Comparison of ENCODE assay signal across 13 cellular contexts in the genomic region with DNA sequence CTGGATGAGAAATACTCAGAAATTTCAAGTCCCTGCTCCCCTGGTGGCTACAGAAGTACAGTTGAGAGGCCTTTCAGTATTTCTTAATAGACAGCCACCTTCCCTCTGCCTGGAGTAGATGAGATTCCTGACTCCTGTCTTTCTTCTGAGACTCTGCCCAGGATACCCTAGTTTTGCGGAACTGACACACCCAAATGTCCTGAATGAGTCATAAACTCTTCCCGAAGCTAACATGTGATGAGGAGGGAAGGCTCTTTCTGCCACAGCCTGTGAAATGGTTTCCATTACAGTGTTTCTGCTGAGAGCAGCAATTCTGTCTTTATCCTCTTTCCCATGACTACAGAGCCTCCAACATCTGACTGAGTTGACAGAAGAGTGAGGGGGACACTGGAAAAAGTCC. TPM values are rescaled to one million over a fixed set of nuclear protein-coding genes. Genes with fewer than 3 reads are reported as not detected.
DNase-seq lines count a peak whose midpoint lies in the region; ATAC-seq, FAIRE-seq and TF ChIP-seq lines count a peak whose summit lies in the region.
"Had no signal": no experiment of that assay in that cellular context is flagged by ENCODE, and none has a peak within 500 bp of the region (broad histone marks: within the 10 kb centered on the region; RNA-seq: fewer than 3 reads in every experiment).

No MANE protein-coding gene starts in this region.

- no peaks in the 10 kb centered on the region for H3K79me2 ChIP-seq in keratinocyte (ENCODE audit: control insufficient read depth, insufficient read depth, low read length)

- no CpG with 5 or more reads among the region's 2 CpGs for WGBS in IMR-90 (ENCODE audit: extremely low coverage in 2 of 2, insufficient read length in 1 of 2), 2 experiments

- no peaks in the 10 kb centered on the region for H3K79me1 ChIP-seq in IMR-90 (ENCODE audit: low read depth in 1 of 2, low read length in 2 of 2)

- H3K27me3 ChIP-seq in IMR-90 (ENCODE audit: control insufficient read depth, insufficient read depth, low read length) (no peaks in the 10 kb centered on the region), brain microvascular endothelial cell (replicated peaks) (no peaks in the 10 kb centered on the region), keratinocyte (ENCODE audit: control insufficient read depth, extremely low read depth, insufficient read depth, low read length) (no peaks in the 10 kb centered on the region)
- H3K27me3 ChIP-seq: cardiac muscle cell, sigmoid colon had no signal

- H3K27ac ChIP-seq in IMR-90 (ENCODE audit: insufficient read depth, low read length): no peak overlapping the region
- H3K27ac ChIP-seq in brain microvascular endothelial cell: no peak overlapping the region
- peak overlapping the region; percentile 67 for H3K27ac ChIP-seq in keratinocyte (ENCODE audit: control insufficient read depth, insufficient read depth, low read length)
- H3K27ac ChIP-seq: cardiac muscle cell, sigmoid colon had no signal

- H3K56ac ChIP-seq in IMR-90 (ENCODE audit: extremely low read depth, insufficient read depth, low read length): no peak overlapping the region

- FAIRE-seq in keratinocyte (lab: Jason Lieb, UNC): peak; percentile 90

- no peak overlapping the region; the same call in 1 of the 2 replicates for H4K91ac ChIP-seq in IMR-90 (ENCODE audit: insufficient read depth, low read depth, low read length)

- no peaks in the 10 kb centered on the region for H3K9me1 ChIP-seq in IMR-90 (ENCODE audit: insufficient read depth, low read length)
- no peaks in the 10 kb centered on the region for H3K9me1 ChIP-seq in keratinocyte (ENCODE audit: control insufficient read depth, extremely low read depth, insufficient read depth, low read length)

- H2AFZ ChIP-seq in IMR-90 (replicated peaks; ENCODE audit: low read length, poor library complexity): peak overlapping the region; percentile 70
- peak overlapping the region; percentile 63 for H2AFZ ChIP-seq in keratinocyte (ENCODE audit: control insufficient read depth, low read length)

- peak overlapping the region; percentile 63; the same call in 1 of the 2 replicates for H3K14ac ChIP-seq in IMR-90 (replicated peaks; ENCODE audit: low read depth, low read length)

- no TSS peak for BruUV-seq in IMR-90 (replicated peaks; lab: Mats Ljungman, UMichigan)

- H3K18ac ChIP-seq in IMR-90 (ENCODE audit: low read depth, low read length): peak overlapping the region; percentile 1; the same call in 1 of the 2 replicates

- peak overlapping the region; percentile 76; the same call in 1 of the 2 replicates for H2BK120ac ChIP-seq in IMR-90 (ENCODE audit: low read depth, low read length)

- H3K36me3 ChIP-seq in IMR-90 (ENCODE audit: control insufficient read depth, insufficient read depth, low read length) (no peaks in the 10 kb centered on the region), brain microvascular endothelial cell (replicated peaks) (no peaks in the 10 kb centered on the region), keratinocyte (ENCODE audit: control insufficient read depth in 2 of 2, extremely low read depth in 1 of 2, insufficient read depth in 2 of 2, low read length in 2 of 2) (no peaks in the 10 kb centered on the region)
- H3K36me3 ChIP-seq: cardiac muscle cell, sigmoid colon had no signal

- H2BK5ac ChIP-seq in IMR-90 (ENCODE audit: low read depth, low read length, poor library complexity, severe bottlenecking): no peak overlapping the region

- peak overlapping the region; percentile 78 for H2BK20ac ChIP-seq in IMR-90 (ENCODE audit: low read depth, low read length)

- intact Hi-C loops in IMR-90 (cut with micrococcal nuclease): no loop called here

- in situ Hi-C loops in IMR-90 (cut with MboI; ENCODE audit: low sequenced_read_pairs): no loop called here
- in situ Hi-C loops in brain microvascular endothelial cell (cut with HindIII; ENCODE audit: low pct_ligation_motif_present, low sequenced_read_pairs): no loop called here

- peak overlapping the region; percentile 12; the same call in 1 of the 3 replicates for H2BK15ac ChIP-seq in IMR-90 (ENCODE audit: low read depth, low read length)

- CTCF ChIA-PET in IMR-90 (lab: Yijun Ruan, JAX): no interaction called here
- CTCF ChIA-PET in HEK293T (lab: Yijun Ruan, JAX): no interaction called here

- H4K20me1 ChIP-seq in IMR-90 (ENCODE audit: insufficient read depth, low read length): no peaks in the 10 kb centered on the region
- no peaks in the 10 kb centered on the region for H4K20me1 ChIP-seq in keratinocyte (ENCODE audit: control insufficient read depth, extremely low read depth, insufficient read depth, low read length)

- H4K5ac ChIP-seq in IMR-90 (ENCODE audit: low read depth, low read length): no peak overlapping the region; the same call in 1 of the 2 replicates

- H4K8ac ChIP-seq in IMR-90 (ENCODE audit: low read depth in 2 of 2, low read length in 2 of 2): peak overlapping the region in 1 of 2 experiments; percentile 22; a peak in 2 of 4 replicates

- H3K9ac ChIP-seq in IMR-90 (ENCODE audit: low read depth, low read length) (no peak overlapping the region), keratinocyte (ENCODE audit: control insufficient read depth, extremely low read depth, insufficient read depth, low read length) (no peak overlapping the region)

- dilution Hi-C loops in IMR-90 (cut with HindIII; ENCODE audit: low sequenced_read_pairs, unreplicated experiment): no loop called here
- dilution Hi-C loops in keratinocyte (cut with MboI; ENCODE audit: extremely low pct_ligation_motif_present, low sequenced_read_pairs): no loop called here

- TF ChIP-seq RAD21 in IMR-90 (IDR thresholded peaks at IDR 0.05; ENCODE audit: low read length): no peak

- 0 out of 2 replicates have a peak overlapping the region, but pooled peaks have one; percentile 37 for H3K23ac ChIP-seq in IMR-90 (ENCODE audit: low read depth, low read length)

- peak overlapping the region; percentile 19; the same call in 1 of the 2 replicates for H2AK5ac ChIP-seq in IMR-90 (ENCODE audit: low read depth, low read length)

- no peak for TF ChIP-seq POLR2A in IMR-90 (IDR thresholded peaks at IDR 0.05; ENCODE audit: low read depth, low read length)

- H3K9me3 ChIP-seq in IMR-90 (ENCODE audit: control insufficient read depth, insufficient read depth, low read length): no peaks in the 10 kb centered on the region
- peaks cover under 1% of the 10 kb centered on the region for H3K9me3 ChIP-seq in keratinocyte (ENCODE audit: control insufficient read depth, low read depth, low read length)
- H3K9me3 ChIP-seq: sigmoid colon had no signal

- peak overlapping the region; percentile 70 for H3K4ac ChIP-seq in IMR-90 (ENCODE audit: low read depth, low read length)

- H2AK9ac ChIP-seq in IMR-90 (replicated peaks; ENCODE audit: low read depth, low read length, poor library complexity): no peak overlapping the region

- ATAC-seq in IMR-90 (ENCODE audit: low read depth) (peak; percentile 10; the same call in 1 of the 2 replicates), GM18498 (IDR thresholded peaks at IDR 0.05; ENCODE audit: unreplicated experiment) (no peak), GM18909 (IDR thresholded peaks at IDR 0.05; ENCODE audit: poor library complexity, unreplicated experiment) (no peak)

- TF ChIP-seq CTCF in IMR-90 (conservative IDR thresholded peaks at IDR 0.05; ENCODE audit: low read depth, low read length) (no peak), brain microvascular endothelial cell (IDR thresholded peaks at IDR 0.05; ENCODE audit: low read depth, low read length, missing control alignments) (peak; percentile 27), keratinocyte (optimal IDR thresholded peaks at IDR 0.05 in 1 of 3, IDR thresholded peaks at IDR 0.05 in 1 of 3, conservative IDR thresholded peaks at IDR 0.05 in 1 of 3; ENCODE audit: extremely low read depth in 1 of 3, insufficient read depth in 2 of 3, low read length in 3 of 3) (no peak)

- DNase-seq in AG08395 (ENCODE audit: low spot score): peak; percentile 56
- peak; percentile 52 for DNase-seq in IMR-90
- DNase-seq in brain microvascular endothelial cell: peak; percentile 24
- DNase-seq in keratinocyte (ENCODE audit: low read depth, low spot score): no peak
- DNase-seq in NCI-H82 treated with DMSO at 0.1 percent for 48 hours (lab: John Stamatoyannopoulos, UW; ENCODE audit: unreplicated experiment): no peak
- no peak for DNase-seq in HEK293T (ENCODE audit: extremely low spot score)
- DNase-seq: activated CD8-positive, alpha-beta memory T cell treated with anti-CD3 and anti-CD28 coated beads, Interleukin-2, amount 50 U/mL, for 48 hours; glutamatergic neuron; GOT3; sigmoid colon had no signal

- POLR2A ChIA-PET in IMR-90 (lab: Charles Lee; ENCODE audit: unreplicated experiment): no interaction called here
- POLR2A ChIA-PET in HEK293T (lab: Yijun Ruan, JAX): no interaction called here

- peaks cover 3% of the 10 kb centered on the region; the same call in 1 of the 2 replicates for H3K4me1 ChIP-seq in IMR-90 (ENCODE audit: control insufficient read depth, insufficient read depth, low read length)
- peaks cover 29% of the 10 kb centered on the region for H3K4me1 ChIP-seq in keratinocyte (ENCODE audit: control insufficient read depth, extremely low read depth, insufficient read depth, low read length)

- H3K4me3 ChIP-seq in IMR-90 (ENCODE audit: insufficient read depth, low read depth, low read length) (no peak overlapping the region), brain microvascular endothelial cell (ENCODE audit: low read depth, low read length) (no peak overlapping the region), keratinocyte (ENCODE audit: control insufficient read depth in 2 of 3, extremely low read depth in 1 of 3, insufficient read depth in 2 of 3, low read depth in 1 of 3, low read length in 3 of 3) (no peak overlapping the region)
- H3K4me3 ChIP-seq: cardiac muscle cell, sigmoid colon had no signal

- H3K4me2 ChIP-seq in IMR-90 (ENCODE audit: low read depth, low read length) (no peak overlapping the region), keratinocyte (ENCODE audit: control insufficient read depth, extremely low read depth, insufficient read depth, low read depth, low read length) (no peak overlapping the region)

TF ChIP-seq in IMR-90, 13 proteins besides CTCF, POLR2A, EP300 and RAD21 (continues in another document):
- no peak for TF ChIP-seq MAZ (IDR thresholded peaks at IDR 0.05; ENCODE audit: borderline replicate concordance, low read depth, low read length)

TF ChIP-seq in HEK293T, 16 proteins besides CTCF, POLR2A, EP300 and RAD21 (continues in another document):
- no peak for TF ChIP-seq CTBP1 (IDR thresholded peaks at IDR 0.05; ENCODE audit: borderline replicate concordance)

RNA-seq across cellular contexts. Expression of a gene that starts 52.7 kb away (rescaled TPM):
- total RNA-seq in IMR-90 (2012; rRNA removed): 170 and 192 TPM in 2 replicates
- polyA plus RNA-seq in IMR-90 (2012; rRNA removed): 236 and 253 TPM in 2 replicates
- 158 and 229 TPM in 2 replicates for polyA plus RNA-seq in IMR-90 (2012; cell fraction: cytosol; rRNA removed)
- polyA plus RNA-seq in IMR-90 (2012; cell fraction: nucleus; rRNA removed; ENCODE audit: low replicate concordance): 320 and 374 TPM in 2 replicates
- 50.0 to 103 TPM (median 58.7 TPM) in 3 replicates for polyA plus RNA-seq in keratinocyte
- 9.7 TPM for polyA plus RNA-seq in keratinocyte (2011; ENCODE audit: low read depth)
- 11.0 and 13.9 TPM in 2 replicates for polyA plus RNA-seq in keratinocyte (2011; cell fraction: cytosol; rRNA removed)
- 220 and 317 TPM in 2 replicates for polyA plus RNA-seq in keratinocyte (2011; cell fraction: nucleus; rRNA removed)
- polyA plus RNA-seq in keratinocyte (2012; ENCODE audit: low replicate concordance): 9.3 and 67.3 TPM in 2 replicates
- 156 to 171 TPM (median 163 TPM) in 3 replicates for polyA minus RNA-seq in keratinocyte
- 52.0 TPM for polyA minus RNA-seq in keratinocyte (2011; cell fraction: cytosol; rRNA and poly(A)+ RNA removed)
- polyA minus RNA-seq in keratinocyte (2011; cell fraction: nucleus; rRNA and poly(A)+ RNA removed): 323 and 527 TPM in 2 replicates

Comparison
In these comparisons a context has a peak if more than half of its experiments do, and no peak if none do; other contexts are left out.
1. DNase-seq: peak in AG08395 (single experiment), IMR-90 (single experiment) and brain microvascular endothelial cell (single experiment); none in keratinocyte (single experiment), NCI-H82 treated with DMSO at 0.1 percent for 48 hours (single experiment) and HEK293T (single experiment).